ENCODE assay signal across 18 cellular contexts in genomic region chr14:32623300-32624093, GRCh38.
DNase-seq lines count a peak whose midpoint lies in the region; ATAC-seq, FAIRE-seq and TF ChIP-seq lines count a peak whose summit lies in the region.
"Had no signal": no experiment of that assay in that cellular context is flagged by ENCODE, and none has a peak within 500 bp of the region (broad histone marks: within the 10 kb centered on the region; RNA-seq: fewer than 3 reads in every experiment).

No MANE protein-coding gene starts in this region.

- H3K36me3 ChIP-seq in astrocyte (ENCODE audit: insufficient read depth, low read length), result no peaks in the 10 kb centered on the region
- no peaks in the 10 kb centered on the region for H3K36me3 ChIP-seq in upper lobe of right lung

- H3K4me3 Mint-ChIP-seq in astrocyte (ENCODE audit: unreplicated experiment), result no peak overlapping the region
- H3K4me3 Mint-ChIP-seq: activated naive CD4-positive, alpha-beta T cell treated with anti-CD3 and anti-CD28 coated beads, Interleukin-2, amount 10 ng/mL, durations not matched to agents 7 days and 5 days; naive thymus-derived CD8-positive, alpha-beta T cell; stimulated activated naive B cell treated with anti-CD40 and anti-IgM and Interleukin-4, amounts not matched to agents 10 μg/mL and 1 μg/mL and 100 μg/mL, for 72 hours had no signal

- H2AFZ ChIP-seq in astrocyte (ENCODE audit: low read depth, low read length), result no peak overlapping the region

- peaks cover 8% of the 10 kb centered on the region for H3K4me1 Mint-ChIP-seq in astrocyte (ENCODE audit: low read depth, unreplicated experiment)

- H3K27ac Mint-ChIP-seq in astrocyte (ENCODE audit: unreplicated experiment), result no peak overlapping the region
- H3K27ac Mint-ChIP-seq: activated naive CD4-positive, alpha-beta T cell treated with anti-CD3 and anti-CD28 coated beads, Interleukin-2, amount 10 ng/mL, durations not matched to agents 7 days and 5 days; naive thymus-derived CD8-positive, alpha-beta T cell; progenitor cell of endocrine pancreas; stimulated activated naive B cell treated with anti-CD40 and anti-IgM and Interleukin-4, amounts not matched to agents 10 μg/mL and 1 μg/mL and 100 μg/mL, for 72 hours had no signal

- TF ChIP-seq CTCF in astrocyte (IDR thresholded peaks at IDR 0.05; ENCODE audit: insufficient read depth, low read depth, low read length) (no peak), upper lobe of right lung (IDR thresholded peaks at IDR 0.05) (no peak)

- no peaks in the 10 kb centered on the region for H3K27me3 Mint-ChIP-seq in astrocyte (ENCODE audit: low read depth, unreplicated experiment)
- H3K27me3 Mint-ChIP-seq: activated naive CD4-positive, alpha-beta T cell treated with anti-CD3 and anti-CD28 coated beads, Interleukin-2, amount 10 ng/mL, durations not matched to agents 7 days and 5 days; stimulated activated naive B cell treated with anti-CD40 and anti-IgM and Interleukin-4, amounts not matched to agents 10 μg/mL and 1 μg/mL and 100 μg/mL, for 72 hours had no signal

- H3K9me3 Mint-ChIP-seq in astrocyte (ENCODE audit: unreplicated experiment), result no peaks in the 10 kb centered on the region
- H3K9me3 Mint-ChIP-seq: activated naive CD4-positive, alpha-beta T cell treated with anti-CD3 and anti-CD28 coated beads, Interleukin-2, amount 10 ng/mL, durations not matched to agents 7 days and 5 days had no signal

- no peak overlapping the region for H3K9ac ChIP-seq in astrocyte (ENCODE audit: low read length)

- no peaks in the 10 kb centered on the region for H3K79me2 ChIP-seq in astrocyte (ENCODE audit: insufficient read depth, low read length)

- intact Hi-C loops in upper lobe of right lung (cut with DNase I), result no loop called here

- H3K27ac ChIP-seq in astrocyte (ENCODE audit: low read depth, low read length) (no peak overlapping the region), upper lobe of right lung (no peak overlapping the region)

- no peaks in the 10 kb centered on the region for H3K27me3 ChIP-seq in astrocyte (ENCODE audit: insufficient read depth, low read length)
- H3K27me3 ChIP-seq in upper lobe of right lung, result no peaks in the 10 kb centered on the region

- peak overlapping the region; percentile 28 for H3K4me2 ChIP-seq in astrocyte (ENCODE audit: low read length)

- peak; percentile 19 for DNase-seq in AG08395 (ENCODE audit: low spot score)
- DNase-seq in HS-5 (ENCODE audit: low read depth), result peak; percentile 9
- no peak for DNase-seq in astrocyte (ENCODE audit: low read depth)
- peak; percentile 5 for DNase-seq in hepatic stellate cell (ENCODE audit: low spot score)
- DNase-seq in upper lobe of right lung, result no peak
- DNase-seq in NCI-H2107 (lab: John Stamatoyannopoulos, UW), result no peak
- DNase-seq in GOT3 (lab: John Stamatoyannopoulos, UW), result no peak
- DNase-seq: activated CD4-positive, alpha-beta T cell treated with anti-CD3 and anti-CD28 coated beads for 48 hours; activated naive CD4-positive, alpha-beta T cell treated with anti-CD3 and anti-CD28 coated beads, Interleukin-2, amount 10 ng/mL, durations not matched to agents 7 days and 5 days; naive thymus-derived CD8-positive, alpha-beta T cell; NCI-H2029 treated with DMSO at 0.1 percent for 48 hours; NCI-H524; stimulated activated naive B cell treated with anti-CD40 and anti-IgM and Interleukin-4, amounts not matched to agents 10 μg/mL and 1 μg/mL and 100 μg/mL, for 72 hours had no signal

- ATAC-seq in GM21737 (IDR thresholded peaks at IDR 0.05; ENCODE audit: unreplicated experiment) (no peak), upper lobe of right lung (no peak)
- ATAC-seq: esophagus mucosa; HepG2; naive thymus-derived CD8-positive, alpha-beta T cell had no signal

- no peak overlapping the region for H3K4me3 ChIP-seq in astrocyte (ENCODE audit: insufficient read depth, low read depth, low read length)
- no peak overlapping the region for H3K4me3 ChIP-seq in upper lobe of right lung

- no peaks in the 10 kb centered on the region for H3K36me3 Mint-ChIP-seq in astrocyte (ENCODE audit: low read depth, unreplicated experiment)
- H3K36me3 Mint-ChIP-seq: activated naive CD4-positive, alpha-beta T cell treated with anti-CD3 and anti-CD28 coated beads, Interleukin-2, amount 10 ng/mL, durations not matched to agents 7 days and 5 days had no signal

- H3K4me1 ChIP-seq in astrocyte (ENCODE audit: insufficient read depth, low read length), result peaks cover 4% of the 10 kb centered on the region
- no peaks in the 10 kb centered on the region for H3K4me1 ChIP-seq in upper lobe of right lung

- H4K20me1 ChIP-seq in astrocyte (ENCODE audit: insufficient read depth, low read length), result no peaks in the 10 kb centered on the region

- FAIRE-seq in astrocyte (lab: Jason Lieb, UNC), result peak; percentile 91
- FAIRE-seq: GM18507, HepG2 had no signal

- H3K9me3 ChIP-seq in astrocyte (ENCODE audit: insufficient read depth, low read depth, low read length) (no peaks in the 10 kb centered on the region), upper lobe of right lung (no peaks in the 10 kb centered on the region)

Comparison
In these comparisons a context has a peak if more than half of its experiments do, and no peak if none do; other contexts are left out.
1. DNase-seq: peak in AG08395 (single experiment), HS-5 (single experiment) and hepatic stellate cell (single experiment); none in astrocyte (single experiment), upper lobe of right lung (single experiment), NCI-H2107 (single experiment) and GOT3 (single experiment).